20 cellular contexts compared by ENCODE assay signal in the genomic region with DNA sequence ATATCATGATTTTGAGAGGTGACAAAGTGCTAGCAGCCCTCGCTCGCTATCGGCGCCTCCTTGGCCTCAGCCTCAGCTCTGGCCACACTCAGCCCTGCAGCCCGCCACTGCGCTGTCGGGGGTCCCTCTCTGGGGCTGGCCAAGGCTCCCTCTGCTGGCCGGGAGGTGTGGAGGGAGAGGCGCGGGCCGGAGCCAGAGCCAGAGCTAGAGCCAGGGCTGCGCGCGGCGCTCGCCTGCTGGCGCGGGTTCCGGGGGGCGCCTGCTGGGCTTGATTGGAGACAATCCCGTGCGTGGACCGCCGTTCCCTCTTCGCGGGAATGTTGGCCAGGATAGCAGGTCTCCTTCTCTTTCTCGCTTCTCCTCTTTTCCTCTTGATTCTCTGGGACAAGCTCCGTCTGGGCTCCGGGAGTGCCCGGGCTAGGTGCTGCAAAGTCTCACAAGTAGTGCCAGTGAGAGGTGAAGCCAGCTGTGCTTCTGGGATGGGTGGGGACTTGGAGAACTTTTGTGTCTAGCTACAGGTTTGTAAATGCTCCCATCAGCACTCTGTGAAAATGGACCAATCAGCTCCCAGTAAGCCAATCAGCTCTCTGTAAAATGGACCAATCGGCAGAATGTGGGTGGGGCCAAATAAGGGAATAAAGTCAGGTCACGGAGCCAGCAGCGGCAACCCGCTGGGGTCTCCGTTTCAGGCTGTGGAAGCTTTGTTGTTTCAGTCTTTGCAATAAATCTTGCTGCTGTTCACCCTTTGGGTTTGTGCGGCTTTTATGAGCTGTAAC. TPM values are rescaled to one million over a fixed set of nuclear protein-coding genes. Genes with fewer than 3 reads are reported as not detected.
DNase-seq lines count a peak whose midpoint lies in the region; ATAC-seq, FAIRE-seq and TF ChIP-seq lines count a peak whose summit lies in the region.
"Had no signal": no experiment of that assay in that cellular context is flagged by ENCODE, and none has a peak within 500 bp of the region (broad histone marks: within the 10 kb centered on the region; RNA-seq: fewer than 3 reads in every experiment).

No MANE protein-coding gene starts in this region.

- CTCF ChIA-PET in H1 (lab: Charles Lee; ENCODE audit: partially characterized antibody) = interaction anchor here (0.6 to 8.8 kb wide), 38 partner anchors 10 to 1373 kb away, joined by 3 to 138 read pairs (median 4); a partner anchor contains a TSS
- CTCF ChIA-PET in PC-3 (lab: Charles Lee) = no interaction called here

- no peaks in the 10 kb centered on the region for H3F3A ChIP-seq in PC-3 (ENCODE audit: low read length, unreplicated experiment)

- H3K9me2 ChIP-seq in PC-3 (replicated peaks; ENCODE audit: low read length) = no peaks in the 10 kb centered on the region

- no peak for ATAC-seq in left colon
- ATAC-seq in PC-3 = no peak

- no peak overlapping the region for H3K14ac ChIP-seq in H1 (ENCODE audit: insufficient read length)

- H3K79me1 ChIP-seq in H1 (ENCODE audit: low read depth, low read length) = no peaks in the 10 kb centered on the region

- H3K27me3 Mint-ChIP-seq in nephron progenitor cell (ENCODE audit: low read depth, poor library complexity) = peaks cover 7% of the 10 kb centered on the region
- H3K27me3 Mint-ChIP-seq in T-helper 2 cell treated with Interferon-gamma antibody and Interleukin-4, amounts not matched to agents 5 μg/mL and 100 μg/mL, for 36 hours (ENCODE audit: low read depth) = no peaks in the 10 kb centered on the region
- H3K27me3 Mint-ChIP-seq: B cell had no signal

- no peak overlapping the region for H4K91ac ChIP-seq in H1 (replicated peaks; ENCODE audit: insufficient read length, low read length)

- H2BK120ac ChIP-seq in H1 (replicated peaks; ENCODE audit: low read depth, low read length) = no peak overlapping the region

- 44% methylated on average over 36 of the region's 36 CpGs; no CpG with 5 or more reads in 1 of the 2 experiments for WGBS in H1 (ENCODE audit: extremely low coverage in 1 of 2, insufficient coverage in 1 of 2, insufficient read length in 1 of 2, insufficient replicate concordance in 2 of 2, low coverage in 1 of 2, low lambda C conversion rate in 2 of 2, missing lambda C conversion rate in 1 of 2), 2 experiments

- H4K20me1 ChIP-seq in H1 (replicated peaks in 1 of 2; ENCODE audit: control insufficient read depth in 1 of 2, insufficient read depth in 2 of 2, low read length in 2 of 2) (no peaks in the 10 kb centered on the region), PC-3 (ENCODE audit: low read length) (no peaks in the 10 kb centered on the region)

- peak overlapping the region; percentile 54 for H3K4me3 Mint-ChIP-seq in nephron progenitor cell
- H3K4me3 Mint-ChIP-seq in T-helper 2 cell treated with Interferon-gamma antibody and Interleukin-4, amounts not matched to agents 5 μg/mL and 100 μg/mL, for 36 hours = no peak overlapping the region
- H3K4me3 Mint-ChIP-seq: B cell had no signal

- H3K4me2 ChIP-seq in H1 (ENCODE audit: insufficient read depth in 1 of 2, low read depth in 2 of 2, low read length in 2 of 2) (peak overlapping the region; percentile 22 to 56), PC-3 (ENCODE audit: low read length) (no peak overlapping the region)

- no peak overlapping the region for H2BK20ac ChIP-seq in H1 (ENCODE audit: low read length)

- peak; percentile 19 for FAIRE-seq in H1 (lab: Jason Lieb, UNC)

- no peak overlapping the region for H3K27ac Mint-ChIP-seq in nephron progenitor cell
- no peak overlapping the region for H3K27ac Mint-ChIP-seq in T-helper 2 cell treated with Interferon-gamma antibody and Interleukin-4, amounts not matched to agents 5 μg/mL and 100 μg/mL, for 36 hours
- H3K27ac Mint-ChIP-seq: B cell had no signal

- H3K27ac ChIP-seq in HUES6 (ENCODE audit: low read depth, low read length) (no peak overlapping the region), H1 (ENCODE audit: low read depth, low read length) (no peak overlapping the region), PC-3 (ENCODE audit: low read length) (no peak overlapping the region)
- H3K27ac ChIP-seq: coronary artery, ovary, SJCRH30, thoracic aorta had no signal

- H3K4me1 Mint-ChIP-seq in nephron progenitor cell = peaks cover 16% of the 10 kb centered on the region
- H3K4me1 Mint-ChIP-seq in T-helper 2 cell treated with Interferon-gamma antibody and Interleukin-4, amounts not matched to agents 5 μg/mL and 100 μg/mL, for 36 hours (ENCODE audit: low read depth) = peaks cover 3% of the 10 kb centered on the region
- H3K4me1 Mint-ChIP-seq: B cell had no signal

- POLR2A ChIA-PET in H1 (lab: Charles Lee; ENCODE audit: partially characterized antibody) (interaction anchor here (0.9 to 2.0 kb wide), 4 partner anchors 12 to 244 kb away, joined by 3 to 19 read pairs (median 4); a partner anchor contains a TSS), PC-3 (lab: Charles Lee; ENCODE audit: unreplicated experiment) (no interaction called here)

- H3K23me2 ChIP-seq in H1 (ENCODE audit: low read depth, low read length) = no peaks in the 10 kb centered on the region

- no peaks in the 10 kb centered on the region for H3K36me3 ChIP-seq in HUES6 (ENCODE audit: control insufficient read depth, insufficient read depth, low read length)
- no peaks in the 10 kb centered on the region for H3K36me3 ChIP-seq in H1 (ENCODE audit: control insufficient read depth in 2 of 4, insufficient read depth in 4 of 4, low read length in 3 of 4)
- H3K36me3 ChIP-seq in PC-3 (ENCODE audit: low read depth, low read length) = no peaks in the 10 kb centered on the region; the same call in 1 of the 2 replicates
- H3K36me3 ChIP-seq: ovary, SJCRH30, thoracic aorta had no signal

- TF ChIP-seq EP300 in H1 (IDR thresholded peaks at IDR 0.05; ENCODE audit: borderline replicate concordance in 1 of 2, low read depth in 2 of 2, low read length in 2 of 2) = no peak

- BruUV-seq in PC-3 (replicated peaks; lab: Mats Ljungman, UMichigan) = no TSS peak

- H3K79me2 ChIP-seq in H1 (ENCODE audit: control insufficient read depth in 1 of 2, insufficient read depth in 2 of 2, low read length in 2 of 2) (no peaks in the 10 kb centered on the region), PC-3 (ENCODE audit: low read length) (no peaks in the 10 kb centered on the region)

- no peak overlapping the region for H3K23ac ChIP-seq in H1 (ENCODE audit: insufficient read length)

- H2AFZ ChIP-seq in H1 (ENCODE audit: low read length) (0 out of 2 replicates have a peak overlapping the region, but pooled peaks have one; percentile 26), PC-3 (ENCODE audit: low read length) (no peak overlapping the region)

- H3K9ac ChIP-seq in HUES6 (ENCODE audit: low read length) = no peak overlapping the region
- no peak overlapping the region for H3K9ac ChIP-seq in H1 (replicated peaks in 1 of 4; ENCODE audit: extremely low read depth in 1 of 4, low read depth in 3 of 4, low read length in 3 of 4)
- no peak overlapping the region for H3K9ac ChIP-seq in PC-3 (ENCODE audit: low read length)

- peak overlapping the region; percentile 43; the same call in 1 of the 2 replicates for H4K8ac ChIP-seq in H1 (ENCODE audit: extremely low read depth, insufficient read depth, low read length)

- no peak overlapping the region for H2BK5ac ChIP-seq in H1 (ENCODE audit: low read depth, low read length)

- H3K4ac ChIP-seq in H1 (replicated peaks; ENCODE audit: insufficient read length, low read depth, low read length) = no peak overlapping the region

- no peak overlapping the region for H3K56ac ChIP-seq in H1 (replicated peaks; ENCODE audit: insufficient read length, low read depth, low read length)

- TF ChIP-seq CTCF in H1 (IDR thresholded peaks at IDR 0.05; ENCODE audit: control extremely low read depth in 1 of 3, insufficient read depth in 1 of 3, low read depth in 1 of 3, low read length in 3 of 3) = peak; percentile 81 to 93 (median 87)
- peak; percentile 47 for TF ChIP-seq CTCF in nephron progenitor cell (IDR thresholded peaks at IDR 0.05)
- TF ChIP-seq CTCF in PC-3 (conservative IDR thresholded peaks at IDR 0.05; ENCODE audit: low read depth, low read length) = no peak

- peak; percentile 74 to 83 for TF ChIP-seq RAD21 in H1 (IDR thresholded peaks at IDR 0.05 in 1 of 2, conservative IDR thresholded peaks at IDR 0.05 in 1 of 2; ENCODE audit: low read depth in 2 of 2, low read length in 2 of 2)

- H2BK12ac ChIP-seq in H1 (ENCODE audit: low read depth, low read length) = peak overlapping the region; percentile 64

- H2AK5ac ChIP-seq in H1 (ENCODE audit: low read depth, low read length) = no peak overlapping the region

- no peak overlapping the region for H2BK15ac ChIP-seq in H1 (ENCODE audit: low read length)

- 0 out of 2 replicates have a peak overlapping the region, but pooled peaks have one; percentile 16 for H3K18ac ChIP-seq in H1 (ENCODE audit: extremely low read depth, low read length)

- H3K4me3 ChIP-seq in HUES6 (ENCODE audit: low read depth, low read length) = peak overlapping the region; percentile 46
- peak overlapping the region in 3 of 4 experiments; percentile 19 to 49 (median 35); a peak in 5 of 8 replicates for H3K4me3 ChIP-seq in H1 (ENCODE audit: extremely low read depth in 1 of 4, insufficient read depth in 2 of 4, low read depth in 3 of 4, low read length in 4 of 4)
- no peak overlapping the region for H3K4me3 ChIP-seq in PC-3 (ENCODE audit: low read length)
- H3K4me3 ChIP-seq: coronary artery, ovary, SJCRH30, thoracic aorta had no signal

- intact Hi-C loops in left colon (cut with DNase I, micrococcal nuclease) (no loop called here), PC-3 (cut with micrococcal nuclease) (no loop called here)

- peak overlapping the region; percentile 58 for H4K5ac ChIP-seq in H1 (ENCODE audit: insufficient read length, low read depth, low read length)

- peak; percentile 89 for DNase-seq in ELF-1 (ENCODE audit: low read depth, low spot score)
- DNase-seq in H1 (ENCODE audit: low read depth in 1 of 2, low spot score in 2 of 2) = peak; percentile 59 to 96
- DNase-seq in nephron progenitor cell = peak; percentile 67
- DNase-seq in T-helper 2 cell treated with Interferon-gamma antibody and Interleukin-4, amounts not matched to agents 5 μg/mL and 100 μg/mL, for 36 hours (ENCODE audit: low spot score) = no peak
- DNase-seq in left colon = no peak
- no peak for DNase-seq in hypothalamus (lab: John Stamatoyannopoulos, UW)
- no peak for DNase-seq in PC-3
- DNase-seq: activated gamma-delta T cell, DMS 273 treated with DMSO at 0.1 percent for 48 hours, erythroblast, kidney glomerular epithelial cell, NCI-H1694, NCI-H226, ovary, SJCRH30, T-helper 9 cell had no signal

- H3K9me3 ChIP-seq in HUES6 (ENCODE audit: control insufficient read depth, insufficient read depth, low read depth, low read length) = peaks cover 14% of the 10 kb centered on the region
- H3K9me3 ChIP-seq in H1 (ENCODE audit: insufficient read depth in 2 of 2, low read depth in 1 of 2, low read length in 1 of 2) = no peaks in the 10 kb centered on the region
- no peaks in the 10 kb centered on the region for H3K9me3 ChIP-seq in PC-3 (ENCODE audit: low read length)
- H3K9me3 ChIP-seq: ovary had no signal

- peaks cover 25% of the 10 kb centered on the region for H3K9me3 Mint-ChIP-seq in nephron progenitor cell
- peaks cover 11% of the 10 kb centered on the region for H3K9me3 Mint-ChIP-seq in T-helper 2 cell treated with Interferon-gamma antibody and Interleukin-4, amounts not matched to agents 5 μg/mL and 100 μg/mL, for 36 hours

- peak in 1 of 2 experiments; percentile 20; a peak in 2 of 3 replicates for TF ChIP-seq POLR2A in H1 (IDR thresholded peaks at IDR 0.05; ENCODE audit: control extremely low read depth in 1 of 2, low read depth in 2 of 2, low read length in 2 of 2)

- H3K4me1 ChIP-seq in HUES6 (ENCODE audit: control insufficient read depth, insufficient read depth, low read length) (peaks cover 12% of the 10 kb centered on the region), H1 (replicated peaks in 1 of 4; ENCODE audit: control insufficient read depth in 3 of 4, insufficient read depth in 4 of 4, low read length in 3 of 4) (peaks cover 0 to 13% (median 2%) of the 10 kb centered on the region in 4 experiments; a peak in 4 of 7 replicates), PC-3 (ENCODE audit: insufficient read depth, low read length) (no peaks in the 10 kb centered on the region)

- H3K36me3 Mint-ChIP-seq in nephron progenitor cell (ENCODE audit: low read depth) = no peaks in the 10 kb centered on the region
- H3K36me3 Mint-ChIP-seq in T-helper 2 cell treated with Interferon-gamma antibody and Interleukin-4, amounts not matched to agents 5 μg/mL and 100 μg/mL, for 36 hours (ENCODE audit: low read depth) = peaks cover 8% of the 10 kb centered on the region

- H3K27me3 ChIP-seq in HUES6 (ENCODE audit: control insufficient read depth, insufficient read depth, low read length) = no peaks in the 10 kb centered on the region
- no peaks in the 10 kb centered on the region for H3K27me3 ChIP-seq in H1 (replicated peaks in 1 of 4; ENCODE audit: control insufficient read depth in 3 of 4, extremely low read depth in 1 of 4, insufficient read depth in 3 of 4, low read length in 3 of 4)
- no peaks in the 10 kb centered on the region for H3K27me3 ChIP-seq in PC-3 (ENCODE audit: low read length)
- H3K27me3 ChIP-seq: ovary, SJCRH30 had no signal

RNA-seq across cellular contexts. Expression of a gene that starts 43.4 kb away (rescaled TPM):
- total RNA-seq in H1 (2021; fragmentation: NEBNext Ultra II Directional; extraction: Animal tissue kit (Norgen Biotek cat#: 25700)) = 18.4 and 20.6 TPM in 2 replicates
- 14.1 and 21.0 TPM in 2 replicates for polyA plus RNA-seq in H1 (2011; rRNA removed)
- polyA plus RNA-seq in H1 (2011; cell fraction: cytosol; rRNA removed) = 8.6 TPM
- polyA plus RNA-seq in H1 (2011; cell fraction: nucleus; rRNA removed) = 18.5 TPM
- 19.3 to 24.3 TPM (median 21.1 TPM) in 4 replicates for polyA plus RNA-seq in H1 (2012, experiment 1 of 2)
- polyA plus RNA-seq in H1 (2012, experiment 2 of 2) = 10.1 TPM
- 6.8 TPM for polyA plus RNA-seq in H1 (2013, experiment 1 of 2)
- 6.6 TPM for polyA plus RNA-seq in H1 (2013, experiment 2 of 2)
- polyA minus RNA-seq in H1 (2011; rRNA and poly(A)+ RNA removed) = 65.9 and 71.4 TPM in 2 replicates
- 19.8 TPM for polyA minus RNA-seq in H1 (2011; cell fraction: cytosol; rRNA and poly(A)+ RNA removed)
- polyA minus RNA-seq in H1 (2011; cell fraction: nucleus; rRNA and poly(A)+ RNA removed) = 178 TPM
- total RNA-seq in left colon (10 to 100 TPM in 1 of 2 donors, 1 to 10 TPM in 1; 5.6 to 16.1 TPM), PC-3 (2014; rRNA removed) (not detected in 2 replicates)

Comparison
In these comparisons a context has a peak if more than half of its experiments do, and no peak if none do; other contexts are left out.
1. DNase-seq: peak in ELF-1 (single experiment), H1 (2 of 2) and nephron progenitor cell (single experiment); none in T-helper 2 cell treated with Interferon-gamma antibody and Interleukin-4, amounts not matched to agents 5 μg/mL and 100 μg/mL, for 36 hours (single experiment), left colon (0 of 2), hypothalamus (0 of 51) and PC-3 (single experiment).